1 cellular context compared by ENCODE assay signal in genomic region chr19:38143847-38144246, GRCh38.
TF ChIP-seq lines count a peak whose summit lies in the region.

No MANE protein-coding gene starts in this region.

TF ChIP-seq in H1, 55 proteins besides CTCF, POLR2A, EP300 and RAD21:
- TF ChIP-seq CBX5 (IDR thresholded peaks at IDR 0.05; ENCODE audit: low read depth, low read length) (no peak), TAF7 (optimal IDR thresholded peaks at IDR 0.05; ENCODE audit: borderline replicate concordance, low read depth, low read length) (no peak), SIRT6 (IDR thresholded peaks at IDR 0.05; ENCODE audit: low read length) (no peak), PHF8 (conservative IDR thresholded peaks at IDR 0.05; ENCODE audit: low read depth, low read length) (no peak), CHD2 (IDR thresholded peaks at IDR 0.05; ENCODE audit: low read length) (no peak), KDM4A (IDR thresholded peaks at IDR 0.05; ENCODE audit: low read depth, low read length, severe bottlenecking) (no peak), EZH2 (IDR thresholded peaks at IDR 0.05; ENCODE audit: low read depth, low read length, severe bottlenecking) (no peak), TEAD4 (IDR thresholded peaks at IDR 0.05; ENCODE audit: low read depth, low read length) (no peak), RBBP5 (IDR thresholded peaks at IDR 0.05; ENCODE audit: borderline replicate concordance, low read depth, low read length) (no peak), RXRA (IDR thresholded peaks at IDR 0.05; ENCODE audit: insufficient read depth, low read depth, low read length) (no peak), CTBP2 (IDR thresholded peaks at IDR 0.05; ENCODE audit: borderline replicate concordance, insufficient read depth, insufficient read length, low read length) (no peak), BCL11A (IDR thresholded peaks at IDR 0.05; ENCODE audit: low read depth in 2 of 2, low read length in 2 of 2) (no peak)
